Comparison of ENCODE assay signal across 1 cellular context in genomic region chr17:35312790-35313711, GRCh38.
A peak's percentile ranks its signal among the peaks of the same experiment; 100 is the strongest.
TF ChIP-seq lines count a peak whose summit lies in the region.

No MANE protein-coding gene starts in this region.

TF ChIP-seq in GM12878, 131 proteins besides CTCF, POLR2A, EP300 and RAD21 (continued from another document):
- TF ChIP-seq ZBTB11 (CRISPR knock-in tag; IDR thresholded peaks at IDR 0.05) = no peak
- 0 out of 2 replicates have a peak, but pooled peaks have one; percentile 51 for TF ChIP-seq MLLT1 (IDR thresholded peaks at IDR 0.05)
- TF ChIP-seq ZNF207 (IDR thresholded peaks at IDR 0.05; ENCODE audit: borderline replicate concordance) = 0 out of 2 replicates have a peak, but pooled peaks have one; percentile 24
- TF ChIP-seq MYC (IDR thresholded peaks at IDR 0.05; ENCODE audit: insufficient read depth, insufficient read length, insufficient replicate concordance, low read length, severe bottlenecking) = no peak
- TF ChIP-seq RUNX3 (IDR thresholded peaks at IDR 0.05; ENCODE audit: low read length) = peak; percentile 41; the same call in 1 of the 2 replicates
- TF ChIP-seq ZNF384 (IDR thresholded peaks at IDR 0.05; ENCODE audit: borderline replicate concordance, low read depth, low read length) = no peak
- peak; percentile 91 for TF ChIP-seq SMC3 (IDR thresholded peaks at IDR 0.05; ENCODE audit: borderline replicate concordance, low read length)
- TF ChIP-seq CBFB (IDR thresholded peaks at IDR 0.05; ENCODE audit: low read depth) = no peak
